2 cellular contexts compared by ENCODE assay signal in genomic region chr9:130890124-130890523, GRCh38.
TF ChIP-seq lines count a peak whose summit lies in the region.

No MANE protein-coding gene starts in this region.

TF ChIP-seq in SK-N-SH, 30 proteins besides CTCF, POLR2A, EP300 and RAD21:
- TF ChIP-seq REST (IDR thresholded peaks at IDR 0.05; ENCODE audit: low read depth, low read length) (no peak), TEAD4 (IDR thresholded peaks at IDR 0.05; ENCODE audit: borderline replicate concordance, insufficient read depth) (no peak), ELF1 (IDR thresholded peaks at IDR 0.05) (no peak), SIN3A (IDR thresholded peaks at IDR 0.05; ENCODE audit: borderline replicate concordance, low read depth, low read length) (no peak), MXI1 (IDR thresholded peaks at IDR 0.05; ENCODE audit: low read depth, low read length) (no peak), NFIC (IDR thresholded peaks at IDR 0.05; ENCODE audit: borderline replicate concordance) (no peak), YY1 (IDR thresholded peaks at IDR 0.05; ENCODE audit: low read depth) (no peak), FOSL2 (IDR thresholded peaks at IDR 0.05; ENCODE audit: borderline replicate concordance, low read depth) (no peak), CHD2 (IDR thresholded peaks at IDR 0.05; ENCODE audit: low read length, partially characterized antibody) (no peak), FOXJ3 (CRISPR knock-in tag; IDR thresholded peaks at IDR 0.05) (no peak), PBX3 (IDR thresholded peaks at IDR 0.05) (no peak), MEF2A (IDR thresholded peaks at IDR 0.05; ENCODE audit: borderline replicate concordance, low read depth) (no peak), TCF12 (IDR thresholded peaks at IDR 0.05) (no peak), TAF1 (IDR thresholded peaks at IDR 0.05; ENCODE audit: borderline replicate concordance, low read depth, low read length) (no peak), USF2 (IDR thresholded peaks at IDR 0.05; ENCODE audit: borderline replicate concordance, low read depth, low read length) (no peak), GATA2 (CRISPR knock-in tag; IDR thresholded peaks at IDR 0.05) (no peak), EZH2phosphoT487 (IDR thresholded peaks at IDR 0.05; ENCODE audit: borderline replicate concordance, low read depth) (no peak)
TF ChIP-seq in SK-N-SH: peak in this region for 0.

TF ChIP-seq in SK-N-SH treated with all-trans-retinoic acid at 6 μM for 48 hours, 23 proteins besides CTCF, POLR2A, EP300 and RAD21:
- TF ChIP-seq CSRNP3 (CRISPR knock-in tag; IDR thresholded peaks at IDR 0.05), result no peak
- no peak for TF ChIP-seq GLIS3 (CRISPR knock-in tag; IDR thresholded peaks at IDR 0.05)
- TF ChIP-seq ISL1 (CRISPR knock-in tag; IDR thresholded peaks at IDR 0.05), result no peak
- no peak for TF ChIP-seq CSDC2 (CRISPR knock-in tag; IDR thresholded peaks at IDR 0.05)
- no peak for TF ChIP-seq BACH2 (CRISPR knock-in tag; IDR thresholded peaks at IDR 0.05; ENCODE audit: borderline replicate concordance)
- no peak for TF ChIP-seq ZFP30 (CRISPR knock-in tag; IDR thresholded peaks at IDR 0.05)
- no peak for TF ChIP-seq CREB5 (CRISPR knock-in tag; IDR thresholded peaks at IDR 0.05; ENCODE audit: low read depth)
- TF ChIP-seq PPARA (CRISPR knock-in tag; IDR thresholded peaks at IDR 0.05; ENCODE audit: borderline replicate concordance), result no peak
- no peak for TF ChIP-seq ZNF8 (CRISPR knock-in tag; IDR thresholded peaks at IDR 0.05)
- no peak for TF ChIP-seq TCF4 (CRISPR knock-in tag; IDR thresholded peaks at IDR 0.05; ENCODE audit: borderline replicate concordance)
- no peak for TF ChIP-seq ESRRG (CRISPR knock-in tag; IDR thresholded peaks at IDR 0.05)
- no peak for TF ChIP-seq RARB (CRISPR knock-in tag; IDR thresholded peaks at IDR 0.05)
- no peak for TF ChIP-seq ZC3H10 (CRISPR knock-in tag; IDR thresholded peaks at IDR 0.05)
- no peak for TF ChIP-seq OSR1 (CRISPR knock-in tag; IDR thresholded peaks at IDR 0.05)
- TF ChIP-seq ZNF565 (CRISPR knock-in tag; conservative IDR thresholded peaks at IDR 0.05; ENCODE audit: low read depth), result no peak
- TF ChIP-seq PATZ1 (CRISPR knock-in tag; IDR thresholded peaks at IDR 0.05; ENCODE audit: borderline replicate concordance), result no peak
- TF ChIP-seq ZNF70 (CRISPR knock-in tag; IDR thresholded peaks at IDR 0.05), result no peak
- TF ChIP-seq POU6F1 (CRISPR knock-in tag; IDR thresholded peaks at IDR 0.05; ENCODE audit: borderline replicate concordance, low read depth), result no peak
- TF ChIP-seq TOX (CRISPR knock-in tag; IDR thresholded peaks at IDR 0.05; ENCODE audit: borderline replicate concordance), result no peak
